Comparison of ENCODE assay signal across 8 cellular contexts in the genomic region with DNA sequence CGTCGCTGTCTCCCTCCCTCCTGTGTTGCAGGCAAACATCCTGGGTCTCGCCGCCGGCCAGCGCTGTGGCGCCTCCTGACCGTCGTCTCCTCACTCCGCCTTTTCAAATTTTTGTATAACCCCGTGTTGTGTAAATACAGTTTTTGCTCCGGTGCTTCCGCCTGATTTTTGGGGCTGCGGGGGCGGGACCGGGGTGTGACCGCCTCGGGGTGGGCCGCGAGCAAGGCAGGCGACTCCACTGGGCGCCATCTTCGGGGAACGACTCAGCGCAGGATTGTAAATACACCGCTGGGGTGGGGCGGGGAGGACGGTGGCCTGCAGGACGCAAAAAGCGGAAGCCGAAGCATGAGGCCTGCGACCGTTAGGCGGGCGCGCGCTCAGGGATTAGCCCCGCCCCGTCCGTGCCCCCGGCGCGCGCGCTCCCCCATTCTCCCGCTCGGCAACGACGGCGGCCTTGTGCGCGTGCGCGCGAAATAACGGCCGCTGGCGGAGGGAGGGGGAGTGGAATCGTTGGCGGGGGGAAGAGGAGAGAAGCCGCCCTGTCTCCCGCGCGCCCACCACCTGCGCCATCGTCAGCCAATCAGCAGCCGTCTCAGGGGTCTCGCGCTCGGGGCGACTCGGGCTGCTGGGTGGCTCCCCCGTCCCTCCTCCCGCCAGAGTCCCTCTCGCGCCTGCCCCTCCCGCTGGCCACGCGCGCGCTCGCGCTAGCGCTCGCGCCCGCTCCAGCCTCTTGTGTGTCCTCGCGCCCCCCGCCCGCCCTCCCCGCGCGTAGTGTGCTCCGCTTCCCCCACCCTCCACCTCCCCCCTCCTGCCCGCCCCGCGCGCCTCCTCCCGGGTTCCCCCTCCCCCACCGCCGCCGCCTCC. TPM values are rescaled to one million over a fixed set of nuclear protein-coding genes. Genes with fewer than 3 reads are reported as not detected.
A peak's percentile ranks its signal among the peaks of the same experiment; 100 is the strongest.
DNase-seq lines count a peak whose midpoint lies in the region; ATAC-seq and TF ChIP-seq lines count a peak whose summit lies in the region.

No MANE protein-coding gene starts in this region.

- peak; percentile 51 for ATAC-seq in HG02870 (IDR thresholded peaks at IDR 0.05; ENCODE audit: unreplicated experiment)
- ATAC-seq in T-helper 17 cell, result peak; percentile 74
- ATAC-seq in upper lobe of right lung, result peak; percentile 88

- H3K4me3 ChIP-seq in left ventricle myocardium inferior (peak overlapping the region; percentile 97), upper lobe of right lung (peak overlapping the region; percentile 80)

- peak; percentile 77 for TF ChIP-seq POLR2A in GM15510 (IDR thresholded peaks at IDR 0.05; ENCODE audit: borderline replicate concordance, extremely low read depth, insufficient read length)

- H3K36me3 ChIP-seq in left ventricle myocardium inferior (peaks cover 29% of the 10 kb centered on the region), upper lobe of right lung (peaks cover 21% of the 10 kb centered on the region)

- H3K9me3 ChIP-seq in T-helper 17 cell (ENCODE audit: control insufficient read depth, low read length, poor library complexity, severe bottlenecking) (no peaks in the 10 kb centered on the region), left ventricle myocardium inferior (replicated peaks) (no peaks in the 10 kb centered on the region), upper lobe of right lung (no peaks in the 10 kb centered on the region)

- H3K27ac Mint-ChIP-seq in T-helper 17 cell, result peak overlapping the region; percentile 100
- H3K27ac Mint-ChIP-seq in progenitor cell of endocrine pancreas, result peak overlapping the region; percentile 99

- H3K4me1 Mint-ChIP-seq in T-helper 17 cell (peaks cover 44% of the 10 kb centered on the region), progenitor cell of endocrine pancreas (ENCODE audit: low read depth) (peaks cover 17% of the 10 kb centered on the region)

- peak; percentile 99 for DNase-seq in NCI-H146 treated with DMSO at 0.1 percent for 48 hours (lab: John Stamatoyannopoulos, UW; ENCODE audit: unreplicated experiment)
- DNase-seq in T-helper 17 cell, result peak; percentile 96
- DNase-seq in left ventricle myocardium inferior, result peak; percentile 98
- DNase-seq in progenitor cell of endocrine pancreas (ENCODE audit: low spot score, unreplicated experiment), result peak; percentile 98
- DNase-seq in upper lobe of right lung, result peak; percentile 99

- H3K9me3 Mint-ChIP-seq in progenitor cell of endocrine pancreas (ENCODE audit: low read depth), result no peaks in the 10 kb centered on the region

- intact Hi-C loops in left ventricle myocardium inferior (cut with micrococcal nuclease) (no loop called here), upper lobe of right lung (cut with DNase I) (no loop called here)

- peaks cover 2% of the 10 kb centered on the region for H3K36me3 Mint-ChIP-seq in T-helper 17 cell (ENCODE audit: low read depth)
- peaks cover 9% of the 10 kb centered on the region for H3K36me3 Mint-ChIP-seq in progenitor cell of endocrine pancreas (ENCODE audit: insufficient read depth)

- peak overlapping the region; percentile 100 for H3K27ac ChIP-seq in angular gyrus (ENCODE audit: low read depth, low read length)
- H3K27ac ChIP-seq in left ventricle myocardium inferior (replicated peaks), result peak overlapping the region; percentile 100
- peak overlapping the region; percentile 98 for H3K27ac ChIP-seq in upper lobe of right lung

- H3K27me3 Mint-ChIP-seq in T-helper 17 cell, result no peaks in the 10 kb centered on the region
- no peaks in the 10 kb centered on the region for H3K27me3 Mint-ChIP-seq in progenitor cell of endocrine pancreas

- peak overlapping the region; percentile 100 for H3K4me3 Mint-ChIP-seq in T-helper 17 cell
- peak overlapping the region; percentile 95 for H3K4me3 Mint-ChIP-seq in progenitor cell of endocrine pancreas (ENCODE audit: low read depth)

- peaks cover 50% of the 10 kb centered on the region for H3K4me1 ChIP-seq in left ventricle myocardium inferior
- peaks cover 33% of the 10 kb centered on the region for H3K4me1 ChIP-seq in upper lobe of right lung

- TF ChIP-seq CTCF in left ventricle myocardium inferior (IDR thresholded peaks at IDR 0.05; ENCODE audit: borderline replicate concordance) (peak; percentile 11), progenitor cell of endocrine pancreas (IDR thresholded peaks at IDR 0.05; ENCODE audit: unreplicated experiment) (no peak), upper lobe of right lung (IDR thresholded peaks at IDR 0.05) (no peak)

- no peaks in the 10 kb centered on the region for H3K27me3 ChIP-seq in left ventricle myocardium inferior (ENCODE audit: low read depth)
- no peaks in the 10 kb centered on the region for H3K27me3 ChIP-seq in upper lobe of right lung

RNA-seq across cellular contexts. Expression of a gene that starts 0.9 kb away (rescaled TPM):
- total RNA-seq in T-helper 17 cell (100 to 1,000 TPM; 242 to 254 TPM), left ventricle myocardium inferior (77.6 TPM), progenitor cell of endocrine pancreas (345 and 347 TPM in 2 replicates), upper lobe of right lung (148 TPM)

RNA-seq across cellular contexts. Expression of a gene that starts 6.5 kb away (rescaled TPM):
- total RNA-seq in T-helper 17 cell, result 1 to 10 TPM; 2.0 to 3.4 TPM
- 2.1 TPM for total RNA-seq in left ventricle myocardium inferior
- total RNA-seq in progenitor cell of endocrine pancreas, result 1.4 and 2.4 TPM in 2 replicates
- 2.7 TPM for total RNA-seq in upper lobe of right lung

RNA-seq across cellular contexts. Expression of a gene that starts 10.5 kb away (rescaled TPM):
- 10 to 100 TPM; 15.2 to 16.3 TPM for total RNA-seq in T-helper 17 cell
- total RNA-seq in left ventricle myocardium inferior, result 12.9 TPM
- 26.4 and 29.9 TPM in 2 replicates for total RNA-seq in progenitor cell of endocrine pancreas
- 15.2 TPM for total RNA-seq in upper lobe of right lung

RNA-seq across cellular contexts. Expression of a gene that starts 14.8 kb away (rescaled TPM):
- 100 to 1,000 TPM; 141 to 154 TPM for total RNA-seq in T-helper 17 cell
- 38.6 TPM for total RNA-seq in left ventricle myocardium inferior
- 6.5 and 9.0 TPM in 2 replicates for total RNA-seq in progenitor cell of endocrine pancreas
- total RNA-seq in upper lobe of right lung, result 247 TPM

RNA-seq across cellular contexts. Expression of a gene that starts 14.9 kb away (rescaled TPM):
- total RNA-seq in T-helper 17 cell (10 to 100 TPM; 74.3 to 89.0 TPM), left ventricle myocardium inferior (46.9 TPM), progenitor cell of endocrine pancreas (78.4 and 79.8 TPM in 2 replicates), upper lobe of right lung (19.8 TPM)

Comparison
In these comparisons a context has a peak if more than half of its experiments do, and no peak if none do; other contexts are left out.
1. Peak in every context shown above with its lines: DNase-seq, ATAC-seq, H3K4me3 ChIP-seq and H3K27ac ChIP-seq.